In genomic region chr3:71753716-71754609, GRCh38 we compare ENCODE assay signal across 8 cellular contexts. TPM values are rescaled to one million over a fixed set of nuclear protein-coding genes. Genes with fewer than 3 reads are reported as not detected.
A peak's percentile ranks its signal among the peaks of the same experiment; 100 is the strongest.
DNase-seq lines count a peak whose midpoint lies in the region; ATAC-seq and TF ChIP-seq lines count a peak whose summit lies in the region.

Gene GPR27, plus strand, starts transcription at chr3:71753855. Its CDS starts 195 bp downstream, at chr3:71754050.

- no peak within 1 kb of the TSS for H3K27ac Mint-ChIP-seq in activated naive CD8-positive, alpha-beta T cell treated with anti-CD3 and anti-CD28 coated beads for 36 hours

- peak within 1 kb of the TSS; percentile 57 for H3K4me3 Mint-ChIP-seq in activated naive CD8-positive, alpha-beta T cell treated with anti-CD3 and anti-CD28 coated beads for 36 hours

- peak; percentile 37 for DNase-seq in AG08396 (ENCODE audit: low spot score)
- peak in 1 of 2 experiments; percentile 60 for DNase-seq in HAP-1 (ENCODE audit: low spot score in 2 of 2)
- DNase-seq in activated naive CD8-positive, alpha-beta T cell treated with anti-CD3 and anti-CD28 coated beads for 36 hours: peak; percentile 42
- peak in 1 of 2 donors; percentile 20 for DNase-seq in heart right ventricle
- no peak for DNase-seq in prostate gland (ENCODE audit: low spot score)
- DNase-seq in NCI-H187 (lab: John Stamatoyannopoulos, UW): no peak
- no peak for DNase-seq in SW 1271 (lab: John Stamatoyannopoulos, UW)

- peak within 1 kb of the TSS; percentile 24 for H3K4me3 ChIP-seq in HAP-1
- H3K4me3 ChIP-seq in heart right ventricle: peak within 1 kb of the TSS in 9 of 10 donors; percentile 27 to 59 (median 50)
- peak within 1 kb of the TSS; percentile 49 for H3K4me3 ChIP-seq in prostate gland

- TF ChIP-seq CTCF in heart right ventricle (IDR thresholded peaks at IDR 0.05): no peak
- no peak for TF ChIP-seq CTCF in prostate gland (IDR thresholded peaks at IDR 0.05)

- TF ChIP-seq POLR2A in prostate gland (IDR thresholded peaks at IDR 0.05): no peak

- H3K27ac ChIP-seq in heart right ventricle (peak within 1 kb of the TSS in 1 of 10 donors; percentile 75), prostate gland (peak within 1 kb of the TSS; percentile 26 to 41)

- no peaks in the 10 kb centered on the region for H3K36me3 Mint-ChIP-seq in activated naive CD8-positive, alpha-beta T cell treated with anti-CD3 and anti-CD28 coated beads for 36 hours

- 0 to 2% methylated on average over 102 to 131 of the region's 131 CpGs for WGBS in heart right ventricle, 2 donors
- under 1% methylated on average over 115 of the region's 131 CpGs for WGBS in prostate gland

- intact Hi-C loops in heart right ventricle (cut with DNase I) (no loop called here), prostate gland (cut with DNase I) (no loop called here)

- no peaks in the 10 kb centered on the region for H3K9me3 Mint-ChIP-seq in activated naive CD8-positive, alpha-beta T cell treated with anti-CD3 and anti-CD28 coated beads for 36 hours

- peaks cover 52% of the 10 kb centered on the region for H3K27me3 Mint-ChIP-seq in activated naive CD8-positive, alpha-beta T cell treated with anti-CD3 and anti-CD28 coated beads for 36 hours

- H3K4me1 ChIP-seq in HAP-1 (0 out of 2 replicates have a peak, but pooled peaks cover 2% of the 10 kb centered on the region), heart right ventricle (peaks cover 0 to 12% (median 0%) of the 10 kb centered on the region in 9 donors), prostate gland (replicated peaks) (no peaks in the 10 kb centered on the region)

- no peaks in the 10 kb centered on the region for H3K27me3 ChIP-seq in HAP-1 (ENCODE audit: low read depth)
- H3K27me3 ChIP-seq in heart right ventricle: peaks cover 0 to 60% (median 38%) of the 10 kb centered on the region in 7 donors
- H3K27me3 ChIP-seq in prostate gland (replicated peaks; ENCODE audit: insufficient read depth): no peaks in the 10 kb centered on the region

- H3K9me3 ChIP-seq in HAP-1 (no peaks in the 10 kb centered on the region), heart right ventricle (no peaks in the 10 kb centered on the region), prostate gland (no peaks in the 10 kb centered on the region)

- H3K36me3 ChIP-seq in HAP-1 (replicated peaks): no peaks in the 10 kb centered on the region
- H3K36me3 ChIP-seq in heart right ventricle: no peaks in the 10 kb centered on the region
- H3K36me3 ChIP-seq in prostate gland: no peaks in the 10 kb centered on the region

- peak in 5 of 8 donors; percentile 44 to 61 (median 55) for ATAC-seq in heart right ventricle
- ATAC-seq in GM19455 (IDR thresholded peaks at IDR 0.05; ENCODE audit: unreplicated experiment): no peak

- in situ Hi-C loops in HAP-1 (cut with MboI; ENCODE audit: low sequenced_read_pairs): no loop called here

- H3K4me1 Mint-ChIP-seq in activated naive CD8-positive, alpha-beta T cell treated with anti-CD3 and anti-CD28 coated beads for 36 hours: peaks cover 6% of the 10 kb centered on the region

RNA-seq across cellular contexts. Expression of gene GPR27, which starts in this region (rescaled TPM):
- total RNA-seq in activated naive CD8-positive, alpha-beta T cell treated with anti-CD3 and anti-CD28 coated beads for 36 hours: under 1 TPM; 0.68 to 0.91 TPM
- total RNA-seq in heart right ventricle (10 to 100 TPM in 1 of 10 donors, 1 to 10 TPM in 8, under 1 TPM in 1; 0.95 to 10.0 (median 6.0) TPM), prostate gland (10 to 100 TPM; 11.2 to 29.1 TPM)
- polyA plus RNA-seq in heart right ventricle: under 1 TPM; 0.26 to 0.37 TPM

Comparison
In these comparisons a context has a peak if more than half of its experiments do, and no peak if none do; other contexts are left out.
1. Peak in DNase-seq in activated naive CD8-positive, alpha-beta T cell treated with anti-CD3 and anti-CD28 coated beads for 36 hours; RNA of the gene not detected or under 1 TPM.